Comparison of ENCODE assay signal across 14 cellular contexts in genomic region chr4:7529368-7529923, GRCh38.
"Had no signal": no experiment of that assay in that cellular context is flagged by ENCODE, and none has a peak within 500 bp of the region (broad histone marks: within the 10 kb centered on the region; RNA-seq: fewer than 3 reads in every experiment).

No MANE protein-coding gene starts in this region.

- ATAC-seq: activated naive CD8-positive, alpha-beta T cell treated with anti-CD3 and anti-CD28 coated beads, Interleukin-2, amount 50 U/mL, for 24 hours; activated T-helper 17 cell treated with anti-CD3 and anti-CD28 coated beads, Interleukin-2, amount 50 U/mL, for 72 hours; gastrocnemius medialis; heart right ventricle; natural killer cell treated with Interleukin-12 subunit alpha and Interleukin-12 subunit beta and Interleukin-15 and Interleukin-18, amount 100 ng/mL, for 72 hours; psoas muscle; right lobe of liver; stimulated activated naive CD8-positive, alpha-beta T cell treated with anti-CD3 and anti-CD28 coated beads, Interleukin-15, Interleukin-2, amounts not matched to agents 100 U/mL and 50 U/mL, for 24 hours had no signal

- DNase-seq: activated CD4-positive, CD25-positive, alpha-beta regulatory T cell treated with anti-CD3 and anti-CD28 coated beads, Interleukin-2, amount 50 U/mL, for 72 hours; activated naive CD4-positive, alpha-beta T cell treated with Interleukin-2 at 50 U/mL for 16 hours; activated naive CD8-positive, alpha-beta T cell treated with anti-CD3 and anti-CD28 coated beads, Interleukin-2, amount 50 U/mL, for 24 hours; activated T-cell treated with anti-CD3 and anti-CD28 coated beads for 4 hours; dermis blood vessel endothelial cell; gastrocnemius medialis; heart right ventricle; kidney glomerular epithelial cell; right lobe of liver; stimulated activated naive CD8-positive, alpha-beta T cell treated with anti-CD3 and anti-CD28 coated beads, Interleukin-15, Interleukin-2, amounts not matched to agents 100 U/mL and 50 U/mL, for 24 hours; trophoblast cell had no signal

- H3K9me3 Mint-ChIP-seq: activated naive CD8-positive, alpha-beta T cell treated with anti-CD3 and anti-CD28 coated beads, Interleukin-2, amount 50 U/mL, for 24 hours; activated T-helper 17 cell treated with anti-CD3 and anti-CD28 coated beads, Interleukin-2, amount 50 U/mL, for 72 hours; natural killer cell treated with Interleukin-12 subunit alpha and Interleukin-12 subunit beta and Interleukin-15 and Interleukin-18, amount 100 ng/mL, for 72 hours had no signal

- H3K4me1 Mint-ChIP-seq: activated naive CD8-positive, alpha-beta T cell treated with anti-CD3 and anti-CD28 coated beads, Interleukin-2, amount 50 U/mL, for 24 hours; activated T-helper 17 cell treated with anti-CD3 and anti-CD28 coated beads, Interleukin-2, amount 50 U/mL, for 72 hours had no signal

- H3K27me3 Mint-ChIP-seq: natural killer cell treated with Interleukin-12 subunit alpha and Interleukin-12 subunit beta and Interleukin-15 and Interleukin-18, amount 100 ng/mL, for 72 hours had no signal

- H3K27ac Mint-ChIP-seq: activated naive CD8-positive, alpha-beta T cell treated with anti-CD3 and anti-CD28 coated beads, Interleukin-2, amount 50 U/mL, for 24 hours; activated T-helper 17 cell treated with anti-CD3 and anti-CD28 coated beads, Interleukin-2, amount 50 U/mL, for 72 hours had no signal

- H3K36me3 Mint-ChIP-seq: natural killer cell treated with Interleukin-12 subunit alpha and Interleukin-12 subunit beta and Interleukin-15 and Interleukin-18, amount 100 ng/mL, for 72 hours had no signal

- H3K4me3 Mint-ChIP-seq: activated naive CD8-positive, alpha-beta T cell treated with anti-CD3 and anti-CD28 coated beads, Interleukin-2, amount 50 U/mL, for 24 hours; activated T-helper 17 cell treated with anti-CD3 and anti-CD28 coated beads, Interleukin-2, amount 50 U/mL, for 72 hours; natural killer cell treated with Interleukin-12 subunit alpha and Interleukin-12 subunit beta and Interleukin-15 and Interleukin-18, amount 100 ng/mL, for 72 hours had no signal
